ENCODE assay signal across 1 cellular context in the genomic region with DNA sequence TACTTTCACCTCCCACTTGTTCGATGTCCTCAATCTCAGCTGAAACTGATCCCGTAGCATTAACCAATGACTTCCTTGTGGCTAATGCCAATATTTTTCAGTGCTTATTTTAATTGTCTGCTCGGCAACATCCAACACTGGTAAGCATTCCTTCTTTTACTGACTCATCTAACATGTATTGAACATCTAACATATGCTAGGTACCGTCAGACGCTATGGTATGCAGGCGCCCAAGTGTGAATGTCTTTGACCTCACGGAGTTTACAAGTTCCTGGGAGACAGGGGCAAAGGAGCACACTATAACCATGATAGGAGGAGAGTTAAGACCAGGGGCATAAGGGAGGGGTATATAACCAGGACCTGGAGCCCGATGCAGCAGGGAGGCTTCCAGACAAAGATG.
TF ChIP-seq lines count a peak whose summit lies in the region.

No MANE protein-coding gene starts in this region.

TF ChIP-seq in K562, 482 proteins besides CTCF, POLR2A, EP300 and RAD21 (continued from another document):
- TF ChIP-seq MLLT1 (IDR thresholded peaks at IDR 0.05) (no peak), FOXK1 (CRISPR knock-in tag; IDR thresholded peaks at IDR 0.05; ENCODE audit: borderline replicate concordance) (no peak), MYBL2 (IDR thresholded peaks at IDR 0.05; ENCODE audit: low read depth) (no peak), MYBL2 (CRISPR knock-in tag; IDR thresholded peaks at IDR 0.05; ENCODE audit: borderline replicate concordance) (no peak)
- TF ChIP-seq, protein P1, sequence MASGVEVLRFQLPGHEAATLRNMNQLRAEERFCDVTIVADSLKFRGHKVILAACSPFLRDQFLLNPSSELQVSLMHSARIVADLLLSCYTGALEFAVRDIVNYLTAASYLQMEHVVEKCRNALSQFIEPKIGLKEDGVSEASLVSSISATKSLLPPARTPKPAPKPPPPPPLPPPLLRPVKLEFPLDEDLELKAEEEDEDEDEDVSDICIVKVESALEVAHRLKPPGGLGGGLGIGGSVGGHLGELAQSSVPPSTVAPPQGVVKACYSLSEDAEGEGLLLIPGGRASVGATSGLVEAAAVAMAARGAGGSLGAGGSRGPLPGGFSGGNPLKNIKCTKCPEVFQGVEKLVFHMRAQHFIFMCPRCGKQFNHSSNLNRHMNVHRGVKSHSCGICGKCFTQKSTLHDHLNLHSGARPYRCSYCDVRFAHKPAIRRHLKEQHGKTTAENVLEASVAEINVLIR (CRISPR knock-in tag; IDR thresholded peaks at IDR 0.05): no peak
